19 cellular contexts compared by ENCODE assay signal in genomic region chr2:43370146-43370545, GRCh38.
A peak's percentile ranks its signal among the peaks of the same experiment; 100 is the strongest.
DNase-seq lines count a peak whose midpoint lies in the region; ATAC-seq and TF ChIP-seq lines count a peak whose summit lies in the region.
"Had no signal": no experiment of that assay in that cellular context is flagged by ENCODE, and none has a peak within 500 bp of the region (broad histone marks: within the 10 kb centered on the region; RNA-seq: fewer than 3 reads in every experiment).

No MANE protein-coding gene starts in this region.

- H3K27me3 ChIP-seq in esophagus muscularis mucosa, result no peaks in the 10 kb centered on the region
- H3K27me3 ChIP-seq in muscle layer of duodenum (ENCODE audit: low read depth, low read length), result no peaks in the 10 kb centered on the region
- no peaks in the 10 kb centered on the region for H3K27me3 ChIP-seq in tibial artery

- no peak for ATAC-seq in GM18873 (IDR thresholded peaks at IDR 0.05; ENCODE audit: low FRiP score, unreplicated experiment)
- ATAC-seq: GM12878 had no signal

- no peak for TF ChIP-seq EP300 in esophagus muscularis mucosa (IDR thresholded peaks at IDR 0.05)

- H3K27ac ChIP-seq in esophagus muscularis mucosa (replicated peaks in 1 of 4), result peak overlapping the region; percentile 48 to 84 (median 58)
- H3K27ac ChIP-seq in muscle layer of duodenum (ENCODE audit: low read length), result peak overlapping the region; percentile 10
- peak overlapping the region; percentile 9 to 12 for H3K27ac ChIP-seq in tibial artery

- H3K4me3 ChIP-seq in esophagus muscularis mucosa (no peak overlapping the region), muscle layer of duodenum (ENCODE audit: low read depth in 1 of 2, low read length in 2 of 2) (no peak overlapping the region), tibial artery (no peak overlapping the region)
- H3K4me3 ChIP-seq: GM12878 had no signal

- TF ChIP-seq CTCF in esophagus muscularis mucosa (IDR thresholded peaks at IDR 0.05) (no peak), tibial artery (IDR thresholded peaks at IDR 0.05) (no peak)

- H3K4me1 ChIP-seq in esophagus muscularis mucosa (peaks cover 5 to 54% (median 48%) of the 10 kb centered on the region in 4 donors), muscle layer of duodenum (ENCODE audit: control insufficient read depth in 1 of 2, insufficient read depth in 2 of 2, low read length in 2 of 2) (peaks cover 7 to 16% of the 10 kb centered on the region in 2 donors), tibial artery (peaks cover 0 to 19% (median 13%) of the 10 kb centered on the region in 4 donors)

- H3K36me3 ChIP-seq in esophagus muscularis mucosa (no peaks in the 10 kb centered on the region), muscle layer of duodenum (ENCODE audit: control insufficient read depth in 1 of 2, insufficient read depth in 2 of 2, low read length in 2 of 2) (no peaks in the 10 kb centered on the region), tibial artery (no peaks in the 10 kb centered on the region)

- TF ChIP-seq POLR2A in esophagus muscularis mucosa (IDR thresholded peaks at IDR 0.05; ENCODE audit: low read depth), result no peak

- intact Hi-C loops in esophagus muscularis mucosa (cut with DNase I), result no loop called here
- intact Hi-C loops in tibial artery (cut with DNase I; ENCODE audit: low total_unique reads), result no loop called here

- H3K9me3 ChIP-seq in esophagus muscularis mucosa (no peaks in the 10 kb centered on the region), muscle layer of duodenum (ENCODE audit: control insufficient read depth in 1 of 2, low read length in 2 of 2) (no peaks in the 10 kb centered on the region), tibial artery (no peaks in the 10 kb centered on the region)

- peak; percentile 40 for DNase-seq in NCI-H510A treated with DMSO at 0.1 percent for 48 hours (lab: John Stamatoyannopoulos, UW)
- no peak for DNase-seq in NCI-H510A (lab: John Stamatoyannopoulos, UW)
- no peak for DNase-seq in esophagus muscularis mucosa (ENCODE audit: extremely low spot score)
- DNase-seq in tibial artery, result no peak
- no peak for DNase-seq in superior temporal gyrus (ENCODE audit: extremely low spot score)
- no peak for DNase-seq in middle frontal gyrus (ENCODE audit: extremely low spot score, low spot score)
- DNase-seq: CD4-positive, alpha-beta T cell; cortex of kidney; erythroblast; GOT3; head of caudate nucleus; islet precursor cell; naive B cell; NCI-H526 treated with DMSO at 0.1 percent for 48 hours; retina; stimulated activated CD4-positive, alpha-beta T cell treated with anti-CD3 and anti-CD28 coated beads, Interleukin-2, amount 100 ng/mL, for 48 hours had no signal

- WGBS in esophagus muscularis mucosa, result 58% methylated on average over 4 of the region's 4 CpGs
